In the genomic region with DNA sequence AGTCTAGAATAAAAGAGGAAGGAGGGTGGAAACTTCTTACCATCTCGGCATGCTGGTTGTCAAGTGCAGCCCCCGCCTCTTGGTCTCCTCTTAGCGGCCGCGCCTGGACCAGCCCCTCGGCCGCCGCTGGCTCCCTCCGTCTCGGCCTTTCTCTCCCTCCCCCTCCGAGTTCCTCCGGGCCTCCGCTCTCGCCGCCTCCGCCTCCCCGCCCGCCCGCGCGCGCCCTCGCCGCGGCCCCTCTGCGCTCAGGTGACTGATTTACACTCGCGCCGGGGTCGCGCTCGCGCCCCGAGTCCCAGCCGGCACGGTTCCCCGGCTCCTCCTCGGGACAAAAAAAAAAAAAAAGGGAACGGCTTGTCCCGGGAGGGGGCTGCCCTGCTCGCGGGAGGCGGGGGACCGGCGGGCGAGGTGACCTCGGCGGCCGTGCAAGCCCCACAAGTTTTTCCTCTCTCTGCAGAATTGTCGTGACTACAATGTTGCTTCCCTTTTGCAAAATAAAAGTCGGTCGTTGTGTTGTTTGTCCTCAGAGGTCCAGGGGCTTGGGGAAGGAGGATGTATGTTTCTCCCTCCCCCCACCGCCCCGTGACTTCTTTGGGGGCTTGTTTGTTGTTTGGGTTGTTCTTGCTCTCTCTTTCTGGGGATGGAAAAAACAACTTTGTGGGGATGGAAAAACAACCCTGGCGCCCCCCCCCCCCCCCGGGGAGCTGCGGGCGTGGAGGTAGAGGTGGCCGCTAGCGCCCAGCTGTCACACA, we compare ENCODE assay signal across 8 cellular contexts. TPM values are rescaled to one million over a fixed set of nuclear protein-coding genes. Genes with fewer than 3 reads are reported as not detected.
DNase-seq lines count a peak whose midpoint lies in the region; ATAC-seq and TF ChIP-seq lines count a peak whose summit lies in the region.

A gene with protein sequence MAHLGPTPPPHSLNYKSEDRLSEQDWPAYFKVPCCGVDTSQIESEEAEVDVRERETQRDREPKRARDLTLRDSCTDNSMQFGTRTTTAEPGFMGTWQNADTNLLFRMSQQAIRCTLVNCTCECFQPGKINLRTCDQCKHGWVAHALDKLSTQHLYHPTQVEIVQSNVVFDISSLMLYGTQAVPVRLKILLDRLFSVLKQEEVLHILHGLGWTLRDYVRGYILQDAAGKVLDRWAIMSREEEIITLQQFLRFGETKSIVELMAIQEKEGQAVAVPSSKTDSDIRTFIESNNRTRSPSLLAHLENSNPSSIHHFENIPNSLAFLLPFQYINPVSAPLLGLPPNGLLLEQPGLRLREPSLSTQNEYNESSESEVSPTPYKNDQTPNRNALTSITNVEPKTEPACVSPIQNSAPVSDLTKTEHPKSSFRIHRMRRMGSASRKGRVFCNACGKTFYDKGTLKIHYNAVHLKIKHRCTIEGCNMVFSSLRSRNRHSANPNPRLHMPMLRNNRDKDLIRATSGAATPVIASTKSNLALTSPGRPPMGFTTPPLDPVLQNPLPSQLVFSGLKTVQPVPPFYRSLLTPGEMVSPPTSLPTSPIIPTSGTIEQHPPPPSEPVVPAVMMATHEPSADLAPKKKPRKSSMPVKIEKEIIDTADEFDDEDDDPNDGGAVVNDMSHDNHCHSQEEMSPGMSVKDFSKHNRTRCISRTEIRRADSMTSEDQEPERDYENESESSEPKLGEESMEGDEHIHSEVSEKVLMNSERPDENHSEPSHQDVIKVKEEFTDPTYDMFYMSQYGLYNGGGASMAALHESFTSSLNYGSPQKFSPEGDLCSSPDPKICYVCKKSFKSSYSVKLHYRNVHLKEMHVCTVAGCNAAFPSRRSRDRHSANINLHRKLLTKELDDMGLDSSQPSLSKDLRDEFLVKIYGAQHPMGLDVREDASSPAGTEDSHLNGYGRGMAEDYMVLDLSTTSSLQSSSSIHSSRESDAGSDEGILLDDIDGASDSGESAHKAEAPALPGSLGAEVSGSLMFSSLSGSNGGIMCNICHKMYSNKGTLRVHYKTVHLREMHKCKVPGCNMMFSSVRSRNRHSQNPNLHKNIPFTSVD (minus strand): TSS at position 65 of the 752 bp plus-strand sequence. CDS start 22 bp downstream, at position 43.

- H3K27me3 ChIP-seq in liver (ENCODE audit: control insufficient read depth in 4 of 4, insufficient read depth in 4 of 4, low read length in 3 of 4) (peaks cover 0 to 14% (median 2%) of the 10 kb centered on the region in 4 donors), stomach smooth muscle (ENCODE audit: control insufficient read depth in 1 of 2, insufficient read depth in 2 of 2, low read length in 2 of 2) (no peaks in the 10 kb centered on the region)

- H3K36me3 Mint-ChIP-seq in dendritic cell treated with granulocyte-macrophage colony-stimulating factor and Interleukin-4, amounts not matched to agents 40 ng/mL and 50 ng/mL, for 4 days (ENCODE audit: low read depth), result no peaks in the 10 kb centered on the region

- intact Hi-C loops in dendritic cell treated with granulocyte-macrophage colony-stimulating factor and Interleukin-4, amounts not matched to agents 40 ng/mL and 50 ng/mL, for 4 days (cut with micrococcal nuclease), result no loop called here

- ATAC-seq in GM18520 (IDR thresholded peaks at IDR 0.05; ENCODE audit: unreplicated experiment), result no peak

- H3K27ac ChIP-seq in liver (ENCODE audit: low read depth in 1 of 2, low read length in 2 of 2), result peak within 1 kb of the TSS; percentile 7 to 41
- H3K27ac ChIP-seq in stomach smooth muscle (ENCODE audit: low read length), result peak within 1 kb of the TSS; percentile 88

- H3K27me3 Mint-ChIP-seq in dendritic cell treated with granulocyte-macrophage colony-stimulating factor and Interleukin-4, amounts not matched to agents 40 ng/mL and 50 ng/mL, for 4 days, result peaks cover 69% of the 10 kb centered on the region

- H3K4me3 ChIP-seq in liver (ENCODE audit: low read depth in 1 of 3, low read length in 3 of 3), result peak within 1 kb of the TSS; percentile 35 to 53 (median 42)
- H3K4me3 ChIP-seq in stomach smooth muscle (ENCODE audit: low read length in 2 of 2), result peak within 1 kb of the TSS; percentile 64 to 86

- no peak for TF ChIP-seq CTCF in liver (IDR thresholded peaks at IDR 0.05; ENCODE audit: low read depth, low read length, missing input control)

- H3K36me3 ChIP-seq in liver (ENCODE audit: control insufficient read depth in 4 of 4, insufficient read depth in 3 of 4, low read depth in 1 of 4, low read length in 3 of 4) (no peaks in the 10 kb centered on the region), stomach smooth muscle (ENCODE audit: control insufficient read depth in 2 of 2, insufficient read depth in 2 of 2, low read length in 2 of 2) (no peaks in the 10 kb centered on the region)

- peak within 1 kb of the TSS; percentile 74 for H3K27ac Mint-ChIP-seq in dendritic cell treated with granulocyte-macrophage colony-stimulating factor and Interleukin-4, amounts not matched to agents 40 ng/mL and 50 ng/mL, for 4 days

- H3K4me3 Mint-ChIP-seq in dendritic cell treated with granulocyte-macrophage colony-stimulating factor and Interleukin-4, amounts not matched to agents 40 ng/mL and 50 ng/mL, for 4 days, result peak within 1 kb of the TSS; percentile 91

- no peaks in the 10 kb centered on the region for H3K9me3 ChIP-seq in liver (ENCODE audit: control insufficient read depth in 4 of 4, low read length in 3 of 4)
- H3K9me3 ChIP-seq in stomach smooth muscle (ENCODE audit: control insufficient read depth in 2 of 2, low read length in 2 of 2), result no peaks in the 10 kb centered on the region

- H3K4me1 Mint-ChIP-seq in dendritic cell treated with granulocyte-macrophage colony-stimulating factor and Interleukin-4, amounts not matched to agents 40 ng/mL and 50 ng/mL, for 4 days (ENCODE audit: low read depth), result peaks cover 21% of the 10 kb centered on the region

- H3K9ac ChIP-seq in liver (ENCODE audit: low read depth in 1 of 2, low read length in 2 of 2) (no peak within 1 kb of the TSS), stomach smooth muscle (ENCODE audit: low read length in 2 of 2) (peak within 1 kb of the TSS; percentile 62 to 79)

- peaks cover 5 to 14% (median 7%) of the 10 kb centered on the region in 4 donors for H3K4me1 ChIP-seq in liver (ENCODE audit: control insufficient read depth in 4 of 4, insufficient read depth in 4 of 4, low read length in 3 of 4)
- peaks cover 13% of the 10 kb centered on the region for H3K4me1 ChIP-seq in stomach smooth muscle (ENCODE audit: control insufficient read depth, insufficient read depth, low read length)

- no peak for TF ChIP-seq RAD21 in liver (IDR thresholded peaks at IDR 0.05)

- H3K9me3 Mint-ChIP-seq in dendritic cell treated with granulocyte-macrophage colony-stimulating factor and Interleukin-4, amounts not matched to agents 40 ng/mL and 50 ng/mL, for 4 days, result peaks cover under 1% of the 10 kb centered on the region

- 2% methylated on average over 60 of the region's 60 CpGs for WGBS in liver

- DNase-seq in NCI-H146 (lab: John Stamatoyannopoulos, UW) (peak; percentile 24), NCI-H146 treated with DMSO at 0.1 percent for 48 hours (lab: John Stamatoyannopoulos, UW; ENCODE audit: unreplicated experiment) (no peak), NCI-H748 (lab: John Stamatoyannopoulos, UW; ENCODE audit: unreplicated experiment) (peak; percentile 68), NOMO-1 (lab: John Stamatoyannopoulos, UW; ENCODE audit: unreplicated experiment in 2 of 2) (no peak)

TF ChIP-seq in liver, 16 proteins besides CTCF, POLR2A, EP300 and RAD21 (continues in another document):
- TF ChIP-seq ZBTB33 (IDR thresholded peaks at IDR 0.05), result no peak
- no peak for TF ChIP-seq JUND (IDR thresholded peaks at IDR 0.05)
- TF ChIP-seq SP1 (IDR thresholded peaks at IDR 0.05), result no peak
- no peak for TF ChIP-seq TAF1 (conservative IDR thresholded peaks at IDR 0.05)
- no peak for TF ChIP-seq RXRA (IDR thresholded peaks at IDR 0.05)
- no peak for TF ChIP-seq HNF4A (conservative IDR thresholded peaks at IDR 0.05)
- no peak for TF ChIP-seq ATF3 (IDR thresholded peaks at IDR 0.05)
- TF ChIP-seq MAX (IDR thresholded peaks at IDR 0.05), result no peak

RNA-seq across cellular contexts. Expression of the gene that starts here (rescaled TPM):
- total RNA-seq in liver, result under 1 TPM; 0.09 to 0.67 TPM
- polyA plus RNA-seq in liver, result under 1 TPM; 0.07 TPM

Comparison
In these comparisons a context has a peak if more than half of its experiments do, and no peak if none do; other contexts are left out.
1. DNase-seq: peak in NCI-H146 (single experiment) and NCI-H748 (single experiment); none in NCI-H146 treated with DMSO at 0.1 percent for 48 hours (single experiment) and NOMO-1 (0 of 2).
2. H3K9ac ChIP-seq: peak in stomach smooth muscle (2 of 2); none in liver (0 of 2).